ENCODE assay signal across 19 cellular contexts in the genomic region with DNA sequence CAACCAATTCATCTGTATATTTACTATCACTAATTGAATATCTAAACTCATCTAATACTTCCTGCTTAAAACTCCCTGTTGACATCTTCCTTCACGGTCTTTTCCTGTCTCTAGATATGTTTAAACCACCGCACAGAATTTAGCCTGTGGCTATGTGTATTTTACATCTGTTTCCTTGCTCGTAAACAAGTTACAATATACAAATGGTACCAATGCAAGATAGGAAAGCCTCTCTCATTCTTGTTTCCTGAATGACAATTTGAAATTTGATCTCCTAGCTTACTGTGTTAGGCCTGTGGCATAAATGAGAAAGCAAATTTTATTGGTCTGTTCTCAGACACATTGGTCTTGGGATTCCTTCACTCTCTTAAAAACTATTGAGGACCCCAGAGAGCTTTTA.
"Had no signal": no experiment of that assay in that cellular context is flagged by ENCODE, and none has a peak within 500 bp of the region (broad histone marks: within the 10 kb centered on the region; RNA-seq: fewer than 3 reads in every experiment).

No MANE protein-coding gene starts in this region.

- DNase-seq: cortex of kidney; dorsolateral prefrontal cortex; effector CD8-positive, alpha-beta T cell; heart left ventricle; hippocampal formation; mammary epithelial cell; mucosa of descending colon; naive thymus-derived CD8-positive, alpha-beta T cell; posterior cingulate gyrus; sigmoid colon; stimulated activated naive CD4-positive, alpha-beta T cell; stomach; substantia nigra; transverse colon had no signal

- H3K36me3 Mint-ChIP-seq: naive thymus-derived CD8-positive, alpha-beta T cell had no signal

- H3K27me3 ChIP-seq: dorsolateral prefrontal cortex, heart left ventricle, right atrium auricular region, sigmoid colon, stomach, transverse colon had no signal

- H3K9me3 ChIP-seq: mucosa of descending colon, right atrium auricular region, sigmoid colon, stomach, thoracic aorta, transverse colon had no signal

- H3K27ac ChIP-seq: dorsolateral prefrontal cortex, heart left ventricle, right atrium auricular region, sigmoid colon, skin epidermis, stomach, thoracic aorta, transverse colon had no signal

- H3K4me1 Mint-ChIP-seq: naive thymus-derived CD8-positive, alpha-beta T cell; neural crest cell had no signal

- H3K4me1 ChIP-seq: heart left ventricle, right atrium auricular region, sigmoid colon, stomach, transverse colon had no signal

- H3K27me3 Mint-ChIP-seq: naive thymus-derived CD8-positive, alpha-beta T cell had no signal

- H3K27ac Mint-ChIP-seq: naive thymus-derived CD8-positive, alpha-beta T cell had no signal

- H3K36me3 ChIP-seq: heart left ventricle, right atrium auricular region, sigmoid colon, stomach, thoracic aorta, transverse colon had no signal

- H3K4me3 ChIP-seq: dorsolateral prefrontal cortex, heart left ventricle, mucosa of descending colon, right atrium auricular region, sigmoid colon, skin epidermis, stomach, thoracic aorta, transverse colon had no signal

- H3K4me3 Mint-ChIP-seq: naive thymus-derived CD8-positive, alpha-beta T cell; neural crest cell had no signal

- FAIRE-seq: frontal cortex had no signal
